In genomic region chr4:15374697-15375096, GRCh38 we compare ENCODE assay signal across 13 cellular contexts. TPM values are rescaled to one million over a fixed set of nuclear protein-coding genes. Genes with fewer than 3 reads are reported as not detected.
DNase-seq lines count a peak whose midpoint lies in the region; ATAC-seq, FAIRE-seq and TF ChIP-seq lines count a peak whose summit lies in the region.
"Had no signal": no experiment of that assay in that cellular context is flagged by ENCODE, and none has a peak within 500 bp of the region (broad histone marks: within the 10 kb centered on the region; RNA-seq: fewer than 3 reads in every experiment).

No MANE protein-coding gene starts in this region.

- POLR2A ChIA-PET in AG04450 (lab: Yijun Ruan, JAX), result interaction anchor here (0.8 kb wide), 1 partner anchor 105 kb away, joined by 5 read pairs; no protein-coding TSS in a partner anchor

- peak overlapping the region; percentile 7 for H3K9ac ChIP-seq in astrocyte (ENCODE audit: low read length)

- peaks cover 2% of the 10 kb centered on the region for H3K27me3 Mint-ChIP-seq in astrocyte (ENCODE audit: low read depth, unreplicated experiment)
- H3K27me3 Mint-ChIP-seq: activated naive CD4-positive, alpha-beta T cell treated with anti-CD3 and anti-CD28 coated beads, Interleukin-2, amount 50 U/mL, for 24 hours had no signal

- peak overlapping the region; percentile 40 for H3K4me2 ChIP-seq in astrocyte (ENCODE audit: low read length)

- H3K4me3 Mint-ChIP-seq in astrocyte (ENCODE audit: unreplicated experiment), result no peak overlapping the region
- H3K4me3 Mint-ChIP-seq: activated naive CD4-positive, alpha-beta T cell treated with anti-CD3 and anti-CD28 coated beads, Interleukin-2, amount 50 U/mL, for 24 hours had no signal

- H2AFZ ChIP-seq in astrocyte (ENCODE audit: low read depth, low read length), result no peak overlapping the region

- H3K9me3 ChIP-seq in AG04450 (ENCODE audit: control insufficient read depth, insufficient read depth, low read length) (no peaks in the 10 kb centered on the region), astrocyte (ENCODE audit: insufficient read depth, low read depth, low read length) (no peaks in the 10 kb centered on the region)

- CTCF ChIA-PET in AG04450 (lab: Charles Lee), result interaction anchor here (0.7 kb wide), 1 partner anchor 36 kb away, joined by 3 read pairs; no protein-coding TSS in a partner anchor

- DNase-seq in AG04450 (ENCODE audit: low read depth, low spot score) (no peak), astrocyte (ENCODE audit: low read depth) (no peak), left ventricle myocardium superior (no peak), sciatic nerve (ENCODE audit: low spot score) (no peak), SW 1271 (lab: John Stamatoyannopoulos, UW) (no peak), SHP77 treated with DMSO at 0.1 percent for 48 hours (lab: John Stamatoyannopoulos, UW) (no peak), NCI-H1092 treated with DMSO at 0.1 percent for 48 hours (lab: John Stamatoyannopoulos, UW) (no peak)
- no peak for DNase-seq in activated naive CD4-positive, alpha-beta T cell treated with Interleukin-2 at 50 U/mL for 16 hours
- DNase-seq: NCI-H1417 treated with DMSO at 0.1 percent for 48 hours, NCI-H524 treated with DMSO at 0.1 percent for 48 hours had no signal

- H3K27ac ChIP-seq in AG04450 (ENCODE audit: low read depth, low read length) (peak overlapping the region; percentile 31), astrocyte (ENCODE audit: low read depth, low read length) (no peak overlapping the region)

- H3K27ac Mint-ChIP-seq in astrocyte (ENCODE audit: unreplicated experiment), result no peak overlapping the region
- H3K27ac Mint-ChIP-seq: activated naive CD4-positive, alpha-beta T cell treated with anti-CD3 and anti-CD28 coated beads, Interleukin-2, amount 50 U/mL, for 24 hours had no signal

- peaks cover under 1% of the 10 kb centered on the region for H3K9me3 Mint-ChIP-seq in astrocyte (ENCODE audit: unreplicated experiment)
- H3K9me3 Mint-ChIP-seq: activated naive CD4-positive, alpha-beta T cell treated with anti-CD3 and anti-CD28 coated beads, Interleukin-2, amount 50 U/mL, for 24 hours had no signal

- peaks cover 25% of the 10 kb centered on the region for H3K4me1 Mint-ChIP-seq in astrocyte (ENCODE audit: low read depth, unreplicated experiment)

- H3K36me3 Mint-ChIP-seq in astrocyte (ENCODE audit: low read depth, unreplicated experiment), result no peaks in the 10 kb centered on the region

- no peaks in the 10 kb centered on the region for H3K27me3 ChIP-seq in AG04450 (ENCODE audit: control insufficient read depth, insufficient read depth, low read length)
- no peaks in the 10 kb centered on the region for H3K27me3 ChIP-seq in astrocyte (ENCODE audit: insufficient read depth, low read length)

- ATAC-seq in left ventricle myocardium superior, result peak; percentile 50
- ATAC-seq in sciatic nerve, result peak; percentile 78

- no peak for FAIRE-seq in astrocyte (lab: Jason Lieb, UNC)
- FAIRE-seq: TTC549 had no signal

- TF ChIP-seq CTCF in AG04450 (IDR thresholded peaks at IDR 0.05; ENCODE audit: low read depth, low read length), result no peak
- TF ChIP-seq CTCF in astrocyte (IDR thresholded peaks at IDR 0.05; ENCODE audit: insufficient read depth, low read depth, low read length), result no peak

- intact Hi-C loops in left ventricle myocardium superior (cut with micrococcal nuclease) (no loop called here), sciatic nerve (cut with DNase I) (no loop called here)

- H3K4me3 ChIP-seq in AG04450 (ENCODE audit: low read depth, low read length), result peak overlapping the region; percentile 52
- no peak overlapping the region for H3K4me3 ChIP-seq in astrocyte (ENCODE audit: insufficient read depth, low read depth, low read length)

- peaks cover 6% of the 10 kb centered on the region for H3K4me1 ChIP-seq in astrocyte (ENCODE audit: insufficient read depth, low read length)

- no peaks in the 10 kb centered on the region for H3K79me2 ChIP-seq in astrocyte (ENCODE audit: insufficient read depth, low read length)

- H3K36me3 ChIP-seq in astrocyte (ENCODE audit: insufficient read depth, low read length), result no peaks in the 10 kb centered on the region

- H4K20me1 ChIP-seq in astrocyte (ENCODE audit: insufficient read depth, low read length), result no peaks in the 10 kb centered on the region

RNA-seq across cellular contexts. Expression of gene C1QTNF7, which starts 53.1 kb away (rescaled TPM):
- polyA plus RNA-seq in AG04450 (2011; rRNA removed), result 2.7 and 2.9 TPM in 2 replicates
- 1.1 and 1.6 TPM in 2 replicates for polyA minus RNA-seq in AG04450 (2011; rRNA and poly(A)+ RNA removed)
- not detected in 2 replicates for total RNA-seq in astrocyte
- total RNA-seq in left ventricle myocardium superior, result 3.1 TPM
- 3.3 TPM for total RNA-seq in sciatic nerve
- total RNA-seq: myocyte had no signal
